In genomic region chr20:2132461-2132901, GRCh38 we compare ENCODE assay signal across 14 cellular contexts. TPM values are rescaled to one million over a fixed set of nuclear protein-coding genes. Genes with fewer than 3 reads are reported as not detected.
DNase-seq lines count a peak whose midpoint lies in the region; ATAC-seq and TF ChIP-seq lines count a peak whose summit lies in the region.
"Had no signal": no experiment of that assay in that cellular context is flagged by ENCODE, and none has a peak within 500 bp of the region (broad histone marks: within the 10 kb centered on the region; RNA-seq: fewer than 3 reads in every experiment).

No MANE protein-coding gene starts in this region.

- H3K27ac ChIP-seq in C4-2B (peak overlapping the region; percentile 17; the same call in 1 of the 2 replicates), IMR-90 (ENCODE audit: insufficient read depth, low read length) (no peak overlapping the region), dorsolateral prefrontal cortex (peak overlapping the region in 51 of 59 donors; percentile 8 to 94 (median 57)), psoas muscle (peak overlapping the region; percentile 51)
- H3K27ac ChIP-seq in CD4-positive, alpha-beta T cell (ENCODE audit: low read depth, low read length), result no peak overlapping the region

- H3K27ac Mint-ChIP-seq in CD4-positive, alpha-beta T cell, result no peak overlapping the region
- H3K27ac Mint-ChIP-seq: activated naive CD8-positive, alpha-beta T cell had no signal

- peaks cover 49% of the 10 kb centered on the region for H3K4me1 ChIP-seq in IMR-90 (ENCODE audit: control insufficient read depth, insufficient read depth, low read length)
- peaks cover 54% of the 10 kb centered on the region for H3K4me1 ChIP-seq in psoas muscle

- H2BK20ac ChIP-seq in IMR-90 (ENCODE audit: low read depth, low read length), result peak overlapping the region; percentile 56; the same call in 1 of the 2 replicates

- no peak overlapping the region for H2AFZ ChIP-seq in IMR-90 (replicated peaks; ENCODE audit: low read length, poor library complexity)

- TF ChIP-seq RAD21 in IMR-90 (IDR thresholded peaks at IDR 0.05; ENCODE audit: low read length), result no peak

- H4K5ac ChIP-seq in IMR-90 (ENCODE audit: low read depth, low read length), result peak overlapping the region; percentile 29; the same call in 1 of the 2 replicates

- no peak for DNase-seq in IMR-90
- no peak for DNase-seq in dorsolateral prefrontal cortex
- no peak for DNase-seq in psoas muscle
- DNase-seq in CD4-positive, alpha-beta T cell, result no peak
- DNase-seq in stimulated activated CD4-positive, alpha-beta T cell treated with anti-CD3 and anti-CD28 coated beads, Interleukin-4, amount 100 ng/mL, for 24 hours, result no peak
- DNase-seq in NCI-H774 (lab: John Stamatoyannopoulos, UW), result no peak
- DNase-seq: DMS 273 treated with DMSO at 0.1 percent for 48 hours, MM.1S, NCI-H2107 had no signal

- H3K9ac ChIP-seq in IMR-90 (ENCODE audit: low read depth, low read length), result no peak overlapping the region

- H3K4me3 Mint-ChIP-seq in CD4-positive, alpha-beta T cell, result no peak overlapping the region
- H3K4me3 Mint-ChIP-seq: activated naive CD8-positive, alpha-beta T cell; neural crest cell had no signal

- dilution Hi-C loops in IMR-90 (cut with HindIII; ENCODE audit: low sequenced_read_pairs, unreplicated experiment), result no loop called here

- peak overlapping the region; percentile 71; the same call in 1 of the 2 replicates for H3K23ac ChIP-seq in IMR-90 (ENCODE audit: low read depth, low read length)

- H3K9me1 ChIP-seq in IMR-90 (ENCODE audit: insufficient read depth, low read length), result peaks cover 47% of the 10 kb centered on the region

- peak overlapping the region; percentile 7 to 9; a peak in 2 of 4 replicates for H4K8ac ChIP-seq in IMR-90 (ENCODE audit: low read depth in 2 of 2, low read length in 2 of 2)

- H3K18ac ChIP-seq in IMR-90 (ENCODE audit: low read depth, low read length), result peak overlapping the region; percentile 2; the same call in 1 of the 2 replicates

- peaks cover 64% of the 10 kb centered on the region for H4K20me1 ChIP-seq in IMR-90 (ENCODE audit: insufficient read depth, low read length)

- ATAC-seq in IMR-90 (ENCODE audit: low read depth) (no peak), psoas muscle (peak; percentile 74 to 92 (median 88)), GM19452 (IDR thresholded peaks at IDR 0.05; ENCODE audit: unreplicated experiment) (no peak)
- no peak for ATAC-seq in CD4-positive, alpha-beta T cell (ENCODE audit: poor library complexity)

- no peak overlapping the region for H3K56ac ChIP-seq in IMR-90 (ENCODE audit: extremely low read depth, insufficient read depth, low read length)

- peak overlapping the region; percentile 87 for H3K14ac ChIP-seq in IMR-90 (replicated peaks; ENCODE audit: low read depth, low read length)

- no peak for TF ChIP-seq POLR2A in IMR-90 (IDR thresholded peaks at IDR 0.05; ENCODE audit: low read depth, low read length)

- H3K4me3 ChIP-seq in IMR-90 (ENCODE audit: insufficient read depth, low read depth, low read length) (no peak overlapping the region), dorsolateral prefrontal cortex (no peak overlapping the region), psoas muscle (no peak overlapping the region)
- H3K4me3 ChIP-seq: lung had no signal

- peaks cover 26% of the 10 kb centered on the region for H3K36me3 Mint-ChIP-seq in CD4-positive, alpha-beta T cell (ENCODE audit: low read depth)

- 100% methylated on average over 1 of the region's 3 CpGs; no CpG with 5 or more reads in 1 of the 2 experiments for WGBS in IMR-90 (ENCODE audit: extremely low coverage in 2 of 2, insufficient read length in 1 of 2), 2 experiments
- WGBS in psoas muscle, 3 donors, result 81 to 92% (median 85%) methylated on average over 3 of the region's 3 CpGs

- peaks cover 51% of the 10 kb centered on the region for H3K4me1 Mint-ChIP-seq in CD4-positive, alpha-beta T cell (ENCODE audit: low read depth)

- H4K91ac ChIP-seq in IMR-90 (ENCODE audit: insufficient read depth, low read depth, low read length), result peak overlapping the region; percentile 60; the same call in 1 of the 2 replicates

- peaks cover 51 to 90% of the 10 kb centered on the region in 2 experiments for H3K79me1 ChIP-seq in IMR-90 (ENCODE audit: low read depth in 1 of 2, low read length in 2 of 2)

- no TSS peak for BruUV-seq in IMR-90 (replicated peaks; lab: Mats Ljungman, UMichigan)

- in situ Hi-C loops in IMR-90 (cut with MboI; ENCODE audit: low sequenced_read_pairs), result no loop called here

- H3K4ac ChIP-seq in IMR-90 (ENCODE audit: low read depth, low read length), result peak overlapping the region; percentile 73

- H3K27me3 Mint-ChIP-seq in CD4-positive, alpha-beta T cell, result no peaks in the 10 kb centered on the region
- H3K27me3 Mint-ChIP-seq: activated naive CD8-positive, alpha-beta T cell had no signal

- intact Hi-C loops in IMR-90 (cut with micrococcal nuclease), result no loop called here
- intact Hi-C loops in dorsolateral prefrontal cortex (cut with DNase I), result no loop called here
- intact Hi-C loops in psoas muscle (cut with DNase I), result no loop called here
- intact Hi-C loops in CD4-positive, alpha-beta T cell (cut with DNase I, micrococcal nuclease), result no loop called here

- H3K36me3 ChIP-seq in IMR-90 (ENCODE audit: control insufficient read depth, insufficient read depth, low read length), result 0 out of 2 replicates have a peak, but pooled peaks cover 2% of the 10 kb centered on the region
- no peaks in the 10 kb centered on the region for H3K36me3 ChIP-seq in psoas muscle (ENCODE audit: insufficient read depth in 1 of 2, low read depth in 1 of 2)

- peak overlapping the region; percentile 92; the same call in 1 of the 3 replicates for H2BK15ac ChIP-seq in IMR-90 (ENCODE audit: low read depth, low read length)

- peak overlapping the region; percentile 14 for H2BK120ac ChIP-seq in IMR-90 (ENCODE audit: low read depth, low read length)

- no peak overlapping the region for H3K4me2 ChIP-seq in IMR-90 (ENCODE audit: low read depth, low read length)

- H2BK5ac ChIP-seq in IMR-90 (ENCODE audit: low read depth, low read length, poor library complexity, severe bottlenecking), result peak overlapping the region; percentile 94

- no peaks in the 10 kb centered on the region for H3K9me3 Mint-ChIP-seq in CD4-positive, alpha-beta T cell
- H3K9me3 Mint-ChIP-seq: neural crest cell had no signal

- no peaks in the 10 kb centered on the region for H3K27me3 ChIP-seq in IMR-90 (ENCODE audit: control insufficient read depth, insufficient read depth, low read length)
- no peaks in the 10 kb centered on the region for H3K27me3 ChIP-seq in dorsolateral prefrontal cortex
- H3K27me3 ChIP-seq in psoas muscle (ENCODE audit: insufficient read depth in 3 of 3, low read length in 2 of 3), result no peaks in the 10 kb centered on the region
- no peaks in the 10 kb centered on the region for H3K27me3 ChIP-seq in CD4-positive, alpha-beta T cell (ENCODE audit: control insufficient read depth, insufficient read depth, low read length)

- no peak for TF ChIP-seq CTCF in C4-2B (conservative IDR thresholded peaks at IDR 0.05)
- TF ChIP-seq CTCF in IMR-90 (conservative IDR thresholded peaks at IDR 0.05; ENCODE audit: low read depth, low read length), result no peak
- TF ChIP-seq CTCF in dorsolateral prefrontal cortex (IDR thresholded peaks at IDR 0.05 in 54 of 56, conservative IDR thresholded peaks at IDR 0.05 in 2 of 56; ENCODE audit: low read depth in 1 of 56, partially characterized antibody in 56 of 56), result no peak
- no peak for TF ChIP-seq CTCF in psoas muscle (IDR thresholded peaks at IDR 0.05)
- TF ChIP-seq CTCF in CD4-positive, alpha-beta T cell (IDR thresholded peaks at IDR 0.05), result no peak

- POLR2A ChIA-PET in IMR-90 (lab: Charles Lee; ENCODE audit: unreplicated experiment), result no interaction called here
- POLR2A ChIA-PET in CD4-positive, alpha-beta T cell (lab: Charles Lee), result no interaction called here

- H3K9me3 ChIP-seq in IMR-90 (ENCODE audit: control insufficient read depth, insufficient read depth, low read length), result no peaks in the 10 kb centered on the region
- H3K9me3 ChIP-seq in psoas muscle, result no peaks in the 10 kb centered on the region
- H3K9me3 ChIP-seq in CD4-positive, alpha-beta T cell (ENCODE audit: control insufficient read depth, low read length), result no peaks in the 10 kb centered on the region

- CTCF ChIA-PET in IMR-90 (lab: Yijun Ruan, JAX), result interaction anchor here (1.2 kb wide), 1 partner anchor 369 kb away, joined by 3 read pairs; no protein-coding TSS in a partner anchor
- CTCF ChIA-PET in CD4-positive, alpha-beta T cell (lab: Charles Lee), result no interaction called here

- H2AK9ac ChIP-seq in IMR-90 (replicated peaks; ENCODE audit: low read depth, low read length, poor library complexity), result peak overlapping the region; percentile 11

- peak overlapping the region; percentile 56; the same call in 1 of the 2 replicates for H2AK5ac ChIP-seq in IMR-90 (ENCODE audit: low read depth, low read length)

TF ChIP-seq in IMR-90, 13 proteins besides CTCF, POLR2A, EP300 and RAD21 (continues in another document):
- no peak for TF ChIP-seq RFX5 (IDR thresholded peaks at IDR 0.05; ENCODE audit: low read depth, low read length)
- no peak for TF ChIP-seq SMC3 (IDR thresholded peaks at IDR 0.05; ENCODE audit: low read depth, low read length)
- no peak for TF ChIP-seq MAFK (IDR thresholded peaks at IDR 0.05; ENCODE audit: low read depth, low read length)
- no peak for TF ChIP-seq NFE2L2 (IDR thresholded peaks at IDR 0.05; ENCODE audit: low read depth, low read length)
- no peak for TF ChIP-seq CHD1 (IDR thresholded peaks at IDR 0.05; ENCODE audit: low read depth, low read length)
- no peak for TF ChIP-seq CEBPB (IDR thresholded peaks at IDR 0.05; ENCODE audit: low read depth, low read length)
- no peak for TF ChIP-seq ELK1 (IDR thresholded peaks at IDR 0.05; ENCODE audit: borderline replicate concordance, low read depth, low read length)
- TF ChIP-seq MXI1 (IDR thresholded peaks at IDR 0.05; ENCODE audit: borderline replicate concordance, low read depth, low read length), result no peak
- no peak for TF ChIP-seq MAZ (IDR thresholded peaks at IDR 0.05; ENCODE audit: borderline replicate concordance, low read depth, low read length)

RNA-seq across cellular contexts. Expression of gene STK35, which starts 30.9 kb away (rescaled TPM):
- 11.1 and 11.4 TPM in 2 replicates for total RNA-seq in IMR-90 (2012; rRNA removed)
- polyA plus RNA-seq in IMR-90 (2012; rRNA removed), result 12.0 and 12.6 TPM in 2 replicates
- 6.9 and 9.3 TPM in 2 replicates for polyA plus RNA-seq in IMR-90 (2012; cell fraction: cytosol; rRNA removed)
- 22.9 and 28.4 TPM in 2 replicates for polyA plus RNA-seq in IMR-90 (2012; cell fraction: nucleus; rRNA removed; ENCODE audit: low replicate concordance)
- 10 to 100 TPM; 14.9 to 41.4 (median 27.2) TPM for total RNA-seq in dorsolateral prefrontal cortex
- 1 to 10 TPM; 4.8 to 8.3 (median 5.4) TPM for total RNA-seq in psoas muscle
- polyA plus RNA-seq in psoas muscle, result 1 to 10 TPM; 2.5 to 3.4 (median 2.7) TPM
- 10 to 100 TPM; 18.9 to 19.6 TPM for total RNA-seq in CD4-positive, alpha-beta T cell

Comparison
In these comparisons a context has a peak if more than half of its experiments do, and no peak if none do; other contexts are left out.
1. H3K27ac ChIP-seq: peak in C4-2B (single experiment), dorsolateral prefrontal cortex (51 of 59) and psoas muscle (single experiment); none in IMR-90 (single experiment) and CD4-positive, alpha-beta T cell (single experiment).
2. ATAC-seq: peak in psoas muscle (4 of 4); none in IMR-90 (single experiment), GM19452 (single experiment) and CD4-positive, alpha-beta T cell (single experiment).